ENCODE assay signal across 8 cellular contexts in genomic region chr5:57692582-57693487, GRCh38.
DNase-seq lines count a peak whose midpoint lies in the region; ATAC-seq and TF ChIP-seq lines count a peak whose summit lies in the region.

No MANE protein-coding gene starts in this region.

- no peaks in the 10 kb centered on the region for H3K9me3 Mint-ChIP-seq in stimulated activated memory B cell treated with anti-CD40 and anti-IgM and Interleukin-4, amounts not matched to agents 10 μg/mL and 1 μg/mL and 100 μg/mL, for 72 hours

- WGBS in thyroid gland, 2 donors = 60 to 70% methylated on average over 6 of the region's 6 CpGs

- in situ Hi-C loops in ACHN (cut with HindIII; ENCODE audit: low pct_ligation_motif_present, low pct_unique_long_range_greater_than_20kb, low sequenced_read_pairs) = no loop called here

- no peaks in the 10 kb centered on the region for H3K36me3 ChIP-seq in thyroid gland

- peak; percentile 79 for ATAC-seq in GM21786 (IDR thresholded peaks at IDR 0.05; ENCODE audit: unreplicated experiment)
- ATAC-seq in stimulated activated memory B cell treated with anti-CD40 and anti-IgM and Interleukin-4, amounts not matched to agents 10 μg/mL and 1 μg/mL and 100 μg/mL, for 72 hours = no peak

- H3K27ac ChIP-seq in thyroid gland = peak overlapping the region in 2 of 3 donors; percentile 29 to 47

- H3K4me1 ChIP-seq in thyroid gland = peaks cover 3 to 9% of the 10 kb centered on the region in 2 donors

- intact Hi-C loops in thyroid gland (cut with DNase I) = no loop called here

- H3K36me3 Mint-ChIP-seq in stimulated activated memory B cell treated with anti-CD40 and anti-IgM and Interleukin-4, amounts not matched to agents 10 μg/mL and 1 μg/mL and 100 μg/mL, for 72 hours = no peaks in the 10 kb centered on the region

- H3K9me3 ChIP-seq in thyroid gland = no peaks in the 10 kb centered on the region

- TF ChIP-seq POLR2A in thyroid gland (IDR thresholded peaks at IDR 0.05) = no peak

- no peaks in the 10 kb centered on the region for H3K4me1 Mint-ChIP-seq in stimulated activated memory B cell treated with anti-CD40 and anti-IgM and Interleukin-4, amounts not matched to agents 10 μg/mL and 1 μg/mL and 100 μg/mL, for 72 hours

- H3K27ac Mint-ChIP-seq in stimulated activated memory B cell treated with anti-CD40 and anti-IgM and Interleukin-4, amounts not matched to agents 10 μg/mL and 1 μg/mL and 100 μg/mL, for 72 hours = no peak overlapping the region

- no peaks in the 10 kb centered on the region for H3K27me3 Mint-ChIP-seq in stimulated activated memory B cell treated with anti-CD40 and anti-IgM and Interleukin-4, amounts not matched to agents 10 μg/mL and 1 μg/mL and 100 μg/mL, for 72 hours

- no peak for TF ChIP-seq CTCF in thyroid gland (IDR thresholded peaks at IDR 0.05)

- DNase-seq in ACHN (peak; percentile 87), RKO (ENCODE audit: low spot score) (peak; percentile 89), epidermal melanocyte (ENCODE audit: insufficient read length, low spot score) (peak; percentile 43), medulla oblongata (ENCODE audit: extremely low spot score) (peak; percentile 84), thyroid gland (peak; percentile 20 to 41), NCI-H128 (lab: John Stamatoyannopoulos, UW; ENCODE audit: unreplicated experiment) (no peak)

- H3K4me3 Mint-ChIP-seq in stimulated activated memory B cell treated with anti-CD40 and anti-IgM and Interleukin-4, amounts not matched to agents 10 μg/mL and 1 μg/mL and 100 μg/mL, for 72 hours = no peak overlapping the region

- H3K4me3 ChIP-seq in thyroid gland (replicated peaks in 1 of 3) = no peak overlapping the region

- no peaks in the 10 kb centered on the region for H3K27me3 ChIP-seq in thyroid gland
